Comparison of ENCODE assay signal across 1 cellular context in the genomic region with DNA sequence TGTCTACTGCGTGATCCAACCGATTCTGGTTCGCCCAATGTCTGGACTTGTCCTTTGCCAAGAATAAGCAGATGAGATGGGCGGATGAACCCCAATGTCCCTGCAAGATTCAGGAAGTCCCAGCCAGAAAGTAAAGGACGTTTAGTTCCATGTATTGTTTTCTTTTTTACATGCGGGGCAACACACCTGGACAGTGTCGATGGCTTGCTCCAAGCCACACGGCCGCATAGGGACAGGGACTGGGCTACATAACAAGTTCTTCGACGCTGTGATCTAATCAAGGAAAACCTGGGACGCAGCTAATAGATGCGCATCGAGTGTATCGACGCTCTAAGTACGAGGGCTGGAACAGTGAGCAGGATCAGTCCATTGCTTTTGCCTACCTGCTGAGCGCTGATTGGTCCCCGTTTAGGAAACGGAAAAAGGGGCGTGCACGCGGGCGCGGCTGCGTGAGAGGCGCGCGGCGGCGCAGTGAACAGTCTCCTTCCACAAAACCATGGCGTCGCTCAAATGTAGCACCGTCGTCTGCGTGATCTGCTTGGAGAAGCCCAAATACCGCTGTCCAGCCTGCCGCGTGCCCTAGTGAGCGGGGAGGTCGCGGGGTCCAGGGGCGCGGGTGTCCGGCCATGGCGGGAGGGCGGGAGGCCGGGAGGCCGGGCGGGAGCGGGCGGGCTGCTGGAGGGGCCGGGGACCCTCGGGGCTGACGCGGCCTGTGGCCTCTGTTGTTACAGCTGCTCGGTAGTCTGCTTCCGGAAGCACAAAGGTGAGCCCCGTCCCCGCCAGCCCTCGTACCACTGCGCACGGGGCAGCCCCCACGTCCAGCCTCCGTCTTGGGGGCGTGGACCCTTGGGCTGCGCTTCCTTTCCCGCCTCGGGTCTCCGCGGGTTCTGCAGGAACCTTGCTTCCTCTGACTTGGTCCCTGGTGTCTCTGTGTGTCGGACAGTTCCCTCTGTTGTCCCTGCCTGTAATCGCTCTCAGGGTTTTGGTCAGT.
TF ChIP-seq lines count a peak whose summit lies in the region.

Gene ZNHIT3, plus strand, starts transcription at position 478 of the 991 bp plus-strand sequence. Its CDS starts 19 bp downstream, at position 497.

TF ChIP-seq in K562, 482 proteins besides CTCF, POLR2A, EP300 and RAD21 (continued from another document and continues in another):
- TF ChIP-seq, protein P1, sequence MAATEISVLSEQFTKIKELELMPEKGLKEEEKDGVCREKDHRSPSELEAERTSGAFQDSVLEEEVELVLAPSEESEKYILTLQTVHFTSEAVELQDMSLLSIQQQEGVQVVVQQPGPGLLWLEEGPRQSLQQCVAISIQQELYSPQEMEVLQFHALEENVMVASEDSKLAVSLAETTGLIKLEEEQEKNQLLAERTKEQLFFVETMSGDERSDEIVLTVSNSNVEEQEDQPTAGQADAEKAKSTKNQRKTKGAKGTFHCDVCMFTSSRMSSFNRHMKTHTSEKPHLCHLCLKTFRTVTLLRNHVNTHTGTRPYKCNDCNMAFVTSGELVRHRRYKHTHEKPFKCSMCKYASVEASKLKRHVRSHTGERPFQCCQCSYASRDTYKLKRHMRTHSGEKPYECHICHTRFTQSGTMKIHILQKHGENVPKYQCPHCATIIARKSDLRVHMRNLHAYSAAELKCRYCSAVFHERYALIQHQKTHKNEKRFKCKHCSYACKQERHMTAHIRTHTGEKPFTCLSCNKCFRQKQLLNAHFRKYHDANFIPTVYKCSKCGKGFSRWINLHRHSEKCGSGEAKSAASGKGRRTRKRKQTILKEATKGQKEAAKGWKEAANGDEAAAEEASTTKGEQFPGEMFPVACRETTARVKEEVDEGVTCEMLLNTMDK (IDR thresholded peaks at IDR 0.05; ENCODE audit: borderline replicate concordance, insufficient read depth, low read depth, low read length, poor library complexity, severe bottlenecking): no peak
- TF ChIP-seq ZBTB34 (CRISPR knock-in tag; IDR thresholded peaks at IDR 0.05) (no peak), USF2 (CRISPR knock-in tag; IDR thresholded peaks at IDR 0.05) (no peak), ATF7 (IDR thresholded peaks at IDR 0.05) (peak; percentile 75), ASH1L (IDR thresholded peaks at IDR 0.05; ENCODE audit: borderline replicate concordance, low read depth, partially characterized antibody) (no peak), PYGO2 (tag; IDR thresholded peaks at IDR 0.05) (no peak), CBX3 (IDR thresholded peaks at IDR 0.05; ENCODE audit: borderline replicate concordance in 1 of 2, low read length in 2 of 2) (0 out of 3 replicates have a peak, but pooled peaks of 1 of the 2 experiments have one; percentile 52), ZFPM2 (CRISPR knock-in tag; IDR thresholded peaks at IDR 0.05) (no peak), BRCA1 (IDR thresholded peaks at IDR 0.05) (no peak), BRCA1 (CRISPR knock-in tag; IDR thresholded peaks at IDR 0.05) (no peak), ZNF124 (CRISPR knock-in tag; IDR thresholded peaks at IDR 0.05) (no peak), SP1 (CRISPR knock-in tag; IDR thresholded peaks at IDR 0.05) (peak; percentile 91), PHB (CRISPR knock-in tag; IDR thresholded peaks at IDR 0.05) (no peak), ETV6 (IDR thresholded peaks at IDR 0.05; ENCODE audit: borderline replicate concordance in 1 of 2, low read depth in 2 of 2, low read length in 1 of 2) (no peak), ETV6 (CRISPR knock-in tag; IDR thresholded peaks at IDR 0.05; ENCODE audit: borderline replicate concordance) (no peak), CHD4 (IDR thresholded peaks at IDR 0.05; ENCODE audit: insufficient read depth, insufficient replicate concordance, low read depth, low read length, poor library complexity, severe bottlenecking) (no peak), YBX1 (IDR thresholded peaks at IDR 0.05) (no peak), MTA1 (IDR thresholded peaks at IDR 0.05; ENCODE audit: borderline replicate concordance) (no peak), CUX1 (CRISPR knock-in tag; IDR thresholded peaks at IDR 0.05) (no peak), PURB (CRISPR knock-in tag; IDR thresholded peaks at IDR 0.05; ENCODE audit: low read depth) (no peak), NFIC (IDR thresholded peaks at IDR 0.05) (0 out of 2 replicates have a peak, but pooled peaks have one; percentile 10), HDAC2 (IDR thresholded peaks at IDR 0.05) (peak; percentile 79), HNRNPLL (IDR thresholded peaks at IDR 0.05; ENCODE audit: low read depth, low read length, poor library complexity, severe bottlenecking) (peak; percentile 91), SMC3 (conservative IDR thresholded peaks at IDR 0.05; ENCODE audit: insufficient read depth, low read depth, low read length) (no peak), ZNF165 (CRISPR knock-in tag; IDR thresholded peaks at IDR 0.05; ENCODE audit: borderline replicate concordance) (no peak), ETV5 (CRISPR knock-in tag; IDR thresholded peaks at IDR 0.05; ENCODE audit: low read depth) (peak; percentile 22; the same call in 1 of the 2 replicates), CHCHD3 (CRISPR knock-in tag; IDR thresholded peaks at IDR 0.05) (no peak), NR4A1 (CRISPR knock-in tag; IDR thresholded peaks at IDR 0.05) (no peak), NR4A1 (tag; IDR thresholded peaks at IDR 0.05) (no peak), HMG20A (CRISPR knock-in tag; conservative IDR thresholded peaks at IDR 0.05) (no peak), POLR2AphosphoS2 (IDR thresholded peaks at IDR 0.05; ENCODE audit: low read length) (no peak), ZNF212 (CRISPR knock-in tag; IDR thresholded peaks at IDR 0.05) (no peak), RUNX1 (IDR thresholded peaks at IDR 0.05; ENCODE audit: low read depth) (no peak), ZNF282 (CRISPR knock-in tag; IDR thresholded peaks at IDR 0.05) (no peak), C11orf30 (IDR thresholded peaks at IDR 0.05; ENCODE audit: low read depth) (peak; percentile 82)
- TF ChIP-seq, protein P2, sequence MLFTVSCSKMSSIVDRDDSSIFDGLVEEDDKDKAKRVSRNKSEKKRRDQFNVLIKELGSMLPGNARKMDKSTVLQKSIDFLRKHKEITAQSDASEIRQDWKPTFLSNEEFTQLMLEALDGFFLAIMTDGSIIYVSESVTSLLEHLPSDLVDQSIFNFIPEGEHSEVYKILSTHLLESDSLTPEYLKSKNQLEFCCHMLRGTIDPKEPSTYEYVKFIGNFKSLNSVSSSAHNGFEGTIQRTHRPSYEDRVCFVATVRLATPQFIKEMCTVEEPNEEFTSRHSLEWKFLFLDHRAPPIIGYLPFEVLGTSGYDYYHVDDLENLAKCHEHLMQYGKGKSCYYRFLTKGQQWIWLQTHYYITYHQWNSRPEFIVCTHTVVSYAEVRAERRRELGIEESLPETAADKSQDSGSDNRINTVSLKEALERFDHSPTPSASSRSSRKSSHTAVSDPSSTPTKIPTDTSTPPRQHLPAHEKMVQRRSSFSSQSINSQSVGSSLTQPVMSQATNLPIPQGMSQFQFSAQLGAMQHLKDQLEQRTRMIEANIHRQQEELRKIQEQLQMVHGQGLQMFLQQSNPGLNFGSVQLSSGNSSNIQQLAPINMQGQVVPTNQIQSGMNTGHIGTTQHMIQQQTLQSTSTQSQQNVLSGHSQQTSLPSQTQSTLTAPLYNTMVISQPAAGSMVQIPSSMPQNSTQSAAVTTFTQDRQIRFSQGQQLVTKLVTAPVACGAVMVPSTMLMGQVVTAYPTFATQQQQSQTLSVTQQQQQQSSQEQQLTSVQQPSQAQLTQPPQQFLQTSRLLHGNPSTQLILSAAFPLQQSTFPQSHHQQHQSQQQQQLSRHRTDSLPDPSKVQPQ (CRISPR knock-in tag; IDR thresholded peaks at IDR 0.05; ENCODE audit: borderline replicate concordance): no peak
- TF ChIP-seq, protein P3, sequence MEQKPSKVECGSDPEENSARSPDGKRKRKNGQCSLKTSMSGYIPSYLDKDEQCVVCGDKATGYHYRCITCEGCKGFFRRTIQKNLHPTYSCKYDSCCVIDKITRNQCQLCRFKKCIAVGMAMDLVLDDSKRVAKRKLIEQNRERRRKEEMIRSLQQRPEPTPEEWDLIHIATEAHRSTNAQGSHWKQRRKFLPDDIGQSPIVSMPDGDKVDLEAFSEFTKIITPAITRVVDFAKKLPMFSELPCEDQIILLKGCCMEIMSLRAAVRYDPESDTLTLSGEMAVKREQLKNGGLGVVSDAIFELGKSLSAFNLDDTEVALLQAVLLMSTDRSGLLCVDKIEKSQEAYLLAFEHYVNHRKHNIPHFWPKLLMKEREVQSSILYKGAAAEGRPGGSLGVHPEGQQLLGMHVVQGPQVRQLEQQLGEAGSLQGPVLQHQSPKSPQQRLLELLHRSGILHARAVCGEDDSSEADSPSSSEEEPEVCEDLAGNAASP (IDR thresholded peaks at IDR 0.05): no peak
- TF ChIP-seq, protein P4, sequence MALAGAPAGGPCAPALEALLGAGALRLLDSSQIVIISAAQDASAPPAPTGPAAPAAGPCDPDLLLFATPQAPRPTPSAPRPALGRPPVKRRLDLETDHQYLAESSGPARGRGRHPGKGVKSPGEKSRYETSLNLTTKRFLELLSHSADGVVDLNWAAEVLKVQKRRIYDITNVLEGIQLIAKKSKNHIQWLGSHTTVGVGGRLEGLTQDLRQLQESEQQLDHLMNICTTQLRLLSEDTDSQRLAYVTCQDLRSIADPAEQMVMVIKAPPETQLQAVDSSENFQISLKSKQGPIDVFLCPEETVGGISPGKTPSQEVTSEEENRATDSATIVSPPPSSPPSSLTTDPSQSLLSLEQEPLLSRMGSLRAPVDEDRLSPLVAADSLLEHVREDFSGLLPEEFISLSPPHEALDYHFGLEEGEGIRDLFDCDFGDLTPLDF (CRISPR knock-in tag; IDR thresholded peaks at IDR 0.05): 0 out of 2 replicates have a peak, but pooled peaks have one; percentile 62
- TF ChIP-seq, protein P5, sequence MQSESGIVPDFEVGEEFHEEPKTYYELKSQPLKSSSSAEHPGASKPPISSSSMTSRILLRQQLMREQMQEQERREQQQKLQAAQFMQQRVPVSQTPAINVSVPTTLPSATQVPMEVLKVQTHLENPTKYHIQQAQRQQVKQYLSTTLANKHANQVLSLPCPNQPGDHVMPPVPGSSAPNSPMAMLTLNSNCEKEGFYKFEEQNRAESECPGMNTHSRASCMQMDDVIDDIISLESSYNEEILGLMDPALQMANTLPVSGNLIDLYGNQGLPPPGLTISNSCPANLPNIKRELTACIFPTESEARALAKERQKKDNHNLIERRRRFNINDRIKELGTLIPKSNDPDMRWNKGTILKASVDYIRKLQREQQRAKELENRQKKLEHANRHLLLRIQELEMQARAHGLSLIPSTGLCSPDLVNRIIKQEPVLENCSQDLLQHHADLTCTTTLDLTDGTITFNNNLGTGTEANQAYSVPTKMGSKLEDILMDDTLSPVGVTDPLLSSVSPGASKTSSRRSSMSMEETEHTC (IDR thresholded peaks at IDR 0.05): no peak
